Comparison of ENCODE assay signal across 15 cellular contexts in the genomic region with DNA sequence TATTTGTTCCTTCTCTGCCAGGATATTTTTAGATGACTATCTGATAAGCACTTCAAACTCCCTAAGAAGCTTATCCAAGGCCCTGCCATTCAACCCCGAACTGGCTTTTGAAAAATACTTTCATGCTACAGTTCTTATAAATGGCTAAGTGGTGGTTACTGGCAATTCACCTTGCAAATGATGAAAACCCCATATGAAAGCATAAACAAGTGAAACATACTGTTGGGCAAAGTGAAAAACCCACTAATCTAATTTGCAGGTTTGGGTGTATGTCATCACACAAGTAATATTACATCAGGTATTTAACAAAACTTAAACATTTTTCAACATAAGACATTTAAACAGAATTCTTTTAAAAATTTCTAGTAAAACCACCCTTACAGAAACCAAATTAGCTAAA.
"Had no signal": no experiment of that assay in that cellular context is flagged by ENCODE, and none has a peak within 500 bp of the region (broad histone marks: within the 10 kb centered on the region; RNA-seq: fewer than 3 reads in every experiment).

No MANE protein-coding gene starts in this region.

- H3K27me3 ChIP-seq: adrenal gland, colonic mucosa, ovary, upper lobe of right lung had no signal

- ATAC-seq: esophagus mucosa, left colon, sciatic nerve, upper lobe of right lung had no signal

- H3K4me3 ChIP-seq: adrenal gland, colonic mucosa, lung, ovary, thoracic aorta, upper lobe of right lung had no signal

- H3K27ac Mint-ChIP-seq: activated naive CD4-positive, alpha-beta T cell treated with anti-CD3 and anti-CD28 coated beads for 36 hours had no signal

- H3K4me1 ChIP-seq: colonic mucosa had no signal

- H3K27me3 Mint-ChIP-seq: activated B cell treated with CpG ODN at 0.5 μM for 24 hours had no signal

- H3K36me3 ChIP-seq: colonic mucosa, ovary had no signal

- H3K4me3 Mint-ChIP-seq: activated B cell treated with CpG ODN at 0.5 μM for 24 hours; activated naive CD4-positive, alpha-beta T cell treated with anti-CD3 and anti-CD28 coated beads for 36 hours; neural crest cell had no signal

- H3K9me3 Mint-ChIP-seq: activated B cell treated with CpG ODN at 0.5 μM for 24 hours; activated naive CD4-positive, alpha-beta T cell treated with anti-CD3 and anti-CD28 coated beads for 36 hours; neural crest cell had no signal

- H3K27ac ChIP-seq: colonic mucosa, ovary, thoracic aorta, upper lobe of right lung had no signal

- H3K9me3 ChIP-seq: adrenal gland, colonic mucosa, ovary, thoracic aorta, upper lobe of right lung had no signal

- DNase-seq: activated B cell treated with CpG ODN at 0.5 μM for 24 hours; activated CD4-positive, alpha-beta T cell treated with anti-CD3 and anti-CD28 coated beads, Interleukin-2, amount 50 U/mL, for 1 hour; activated CD8-positive, alpha-beta memory T cell treated with anti-CD3 and anti-CD28 coated beads for 24 hours; activated naive CD4-positive, alpha-beta T cell treated with anti-CD3 and anti-CD28 coated beads for 36 hours; adrenal gland; caudate nucleus; colonic mucosa; left colon; ovary; upper lobe of right lung had no signal
